In genomic region chr17:35161281-35161761, GRCh38 we compare ENCODE assay signal across 22 cellular contexts. TPM values are rescaled to one million over a fixed set of nuclear protein-coding genes. Genes with fewer than 3 reads are reported as not detected.
DNase-seq lines count a peak whose midpoint lies in the region; ATAC-seq and TF ChIP-seq lines count a peak whose summit lies in the region.
"Had no signal": no experiment of that assay in that cellular context is flagged by ENCODE, and none has a peak within 500 bp of the region (broad histone marks: within the 10 kb centered on the region; RNA-seq: fewer than 3 reads in every experiment).

No MANE protein-coding gene starts in this region.

- POLR2A ChIA-PET in activated CD4-positive, alpha-beta T cell treated with anti-CD3 and anti-CD28 coated beads for 36 hours (lab: Charles Lee): interaction anchor here (0.6 kb wide), 1 partner anchor 326 kb away, joined by 3 read pairs; no protein-coding TSS in a partner anchor
- POLR2A ChIA-PET in activated CD4-positive, alpha-beta memory T cell treated with anti-CD3 and anti-CD28 coated beads, Interleukin-2, amount 10 ng/mL, durations not matched to agents 7 days and 5 days (lab: Charles Lee): interaction anchor here (1.0 to 2.3 kb wide), 12 partner anchors 9 to 378 kb away, joined by 3 to 19 read pairs (median 4); partner anchors contain the start of genes NLE1, SLFN12L and SLFN5

- TF ChIP-seq CTCF in Loucy (conservative IDR thresholded peaks at IDR 0.05; ENCODE audit: low read length): no peak
- TF ChIP-seq CTCF in mucosa of descending colon (IDR thresholded peaks at IDR 0.05): no peak

- H3K27me3 ChIP-seq in Loucy (ENCODE audit: insufficient read depth, low read length, poor library complexity, severe bottlenecking): no peaks in the 10 kb centered on the region
- H3K27me3 ChIP-seq: ovary had no signal

- no peak overlapping the region for H3K9ac ChIP-seq in Loucy (ENCODE audit: low read depth, low read length, poor library complexity, severe bottlenecking)

- H4K20me1 ChIP-seq in Loucy (ENCODE audit: insufficient read depth, low read length, poor library complexity, severe bottlenecking): no peaks in the 10 kb centered on the region

- H3K36me3 ChIP-seq in Loucy (ENCODE audit: insufficient read depth, low read length) (no peaks in the 10 kb centered on the region), mucosa of descending colon (ENCODE audit: low read depth) (no peaks in the 10 kb centered on the region)
- H3K36me3 ChIP-seq: ovary had no signal

- H2AFZ ChIP-seq in Loucy (ENCODE audit: low read length): no peak overlapping the region

- H3K4me1 Mint-ChIP-seq in activated CD4-positive, alpha-beta T cell treated with anti-CD3 and anti-CD28 coated beads for 36 hours: peaks cover 48% of the 10 kb centered on the region
- peaks cover 43% of the 10 kb centered on the region for H3K4me1 Mint-ChIP-seq in activated CD4-positive, alpha-beta memory T cell treated with anti-CD3 and anti-CD28 coated beads, Interleukin-2, amount 10 ng/mL, durations not matched to agents 7 days and 5 days
- H3K4me1 Mint-ChIP-seq: brain had no signal

- ATAC-seq in activated CD4-positive, alpha-beta T cell treated with anti-CD3 and anti-CD28 coated beads for 36 hours: peak; percentile 47
- ATAC-seq in mucosa of descending colon: peak; percentile 65

- H3F3A ChIP-seq in Loucy (ENCODE audit: low read depth): no peaks in the 10 kb centered on the region

- CTCF ChIA-PET in activated CD4-positive, alpha-beta T cell treated with anti-CD3 and anti-CD28 coated beads for 36 hours (lab: Charles Lee): interaction anchor here (0.9 to 1.2 kb wide), 3 partner anchors 9 to 395 kb away, joined by 3 to 4 read pairs (median 3); no protein-coding TSS in a partner anchor
- CTCF ChIA-PET in activated CD4-positive, alpha-beta memory T cell treated with anti-CD3 and anti-CD28 coated beads, Interleukin-2, amount 10 ng/mL, durations not matched to agents 7 days and 5 days (lab: Charles Lee): interaction anchor here (0.5 to 1.6 kb wide), 2 partner anchors 19 to 453 kb away, joined by 4 to 5 read pairs; partner anchors contain the start of gene NLE1

- H3K4me2 ChIP-seq in Loucy (ENCODE audit: low read depth, low read length, poor library complexity, severe bottlenecking): peak overlapping the region; percentile 64

- peak overlapping the region; percentile 13 for H3K4me3 Mint-ChIP-seq in activated CD4-positive, alpha-beta T cell treated with anti-CD3 and anti-CD28 coated beads for 36 hours
- peak overlapping the region; percentile 22 for H3K4me3 Mint-ChIP-seq in activated CD4-positive, alpha-beta memory T cell treated with anti-CD3 and anti-CD28 coated beads, Interleukin-2, amount 10 ng/mL, durations not matched to agents 7 days and 5 days
- H3K4me3 Mint-ChIP-seq: brain had no signal

- H3K79me2 ChIP-seq in Loucy (ENCODE audit: insufficient read depth, low read length): no peaks in the 10 kb centered on the region

- peak overlapping the region; percentile 43 for H3K4me3 ChIP-seq in Loucy (ENCODE audit: low read length, poor library complexity, severe bottlenecking)
- H3K4me3 ChIP-seq in mucosa of descending colon: no peak overlapping the region
- H3K4me3 ChIP-seq: ovary had no signal

- H3K36me3 Mint-ChIP-seq in activated CD4-positive, alpha-beta T cell treated with anti-CD3 and anti-CD28 coated beads for 36 hours (ENCODE audit: low read depth): no peaks in the 10 kb centered on the region
- H3K36me3 Mint-ChIP-seq in activated CD4-positive, alpha-beta memory T cell treated with anti-CD3 and anti-CD28 coated beads, Interleukin-2, amount 10 ng/mL, durations not matched to agents 7 days and 5 days (ENCODE audit: low read depth): peaks cover 7% of the 10 kb centered on the region
- H3K36me3 Mint-ChIP-seq: brain, IgD-negative memory B cell had no signal

- no peaks in the 10 kb centered on the region for H3K9me3 Mint-ChIP-seq in activated CD4-positive, alpha-beta T cell treated with anti-CD3 and anti-CD28 coated beads for 36 hours (ENCODE audit: low read depth)
- H3K9me3 Mint-ChIP-seq in activated CD4-positive, alpha-beta memory T cell treated with anti-CD3 and anti-CD28 coated beads, Interleukin-2, amount 10 ng/mL, durations not matched to agents 7 days and 5 days: peaks cover 7% of the 10 kb centered on the region

- H3K9me3 ChIP-seq in Loucy (ENCODE audit: insufficient read depth, low read depth, low read length): no peaks in the 10 kb centered on the region
- no peaks in the 10 kb centered on the region for H3K9me3 ChIP-seq in mucosa of descending colon
- H3K9me3 ChIP-seq: ovary had no signal

- peak overlapping the region; percentile 57 for H3K27ac Mint-ChIP-seq in activated CD4-positive, alpha-beta T cell treated with anti-CD3 and anti-CD28 coated beads for 36 hours
- peak overlapping the region; percentile 77 for H3K27ac Mint-ChIP-seq in activated CD4-positive, alpha-beta memory T cell treated with anti-CD3 and anti-CD28 coated beads, Interleukin-2, amount 10 ng/mL, durations not matched to agents 7 days and 5 days
- H3K27ac Mint-ChIP-seq: brain had no signal

- H3K9me2 ChIP-seq in Loucy (replicated peaks; ENCODE audit: low read depth, low read length): no peaks in the 10 kb centered on the region

- H3K4me1 ChIP-seq in Loucy (ENCODE audit: insufficient read depth, low read length, poor library complexity, severe bottlenecking) (peaks cover 22% of the 10 kb centered on the region), mucosa of descending colon (ENCODE audit: low read depth) (no peaks in the 10 kb centered on the region)

- intact Hi-C loops in activated CD4-positive, alpha-beta T cell treated with anti-CD3 and anti-CD28 coated beads for 36 hours (cut with DNase I, micrococcal nuclease): no loop called here
- intact Hi-C loops in mucosa of descending colon (cut with DNase I, micrococcal nuclease): no loop called here

- DNase-seq in activated CD4-positive, alpha-beta T cell treated with anti-CD3 and anti-CD28 coated beads for 36 hours: no peak
- no peak for DNase-seq in activated CD4-positive, alpha-beta T cell treated with anti-CD3 and anti-CD28 coated beads for 1 hour
- peak; percentile 32 for DNase-seq in activated CD4-positive, alpha-beta memory T cell treated with anti-CD3 and anti-CD28 coated beads, Interleukin-2, amount 10 ng/mL, durations not matched to agents 7 days and 5 days
- no peak for DNase-seq in mucosa of descending colon
- DNase-seq in NCI-H187 (lab: John Stamatoyannopoulos, UW): no peak
- DNase-seq in stimulated activated CD4-positive, alpha-beta T cell treated with anti-CD3 and anti-CD28 coated beads, Interleukin-4, amount 100 ng/mL, for 24 hours: no peak
- DNase-seq in SW 1271 (lab: John Stamatoyannopoulos, UW): no peak
- DNase-seq: activated CD8-positive, alpha-beta memory T cell treated with anti-CD3 and anti-CD28 coated beads, Interleukin-2, amount 50 U/mL, for 48 hours; Calu3; foreskin melanocyte; mesendoderm; NCI-H1694; NCI-H524; ovary had no signal

- H3K27me3 Mint-ChIP-seq in activated CD4-positive, alpha-beta T cell treated with anti-CD3 and anti-CD28 coated beads for 36 hours: no peaks in the 10 kb centered on the region
- peaks cover 2% of the 10 kb centered on the region for H3K27me3 Mint-ChIP-seq in activated CD4-positive, alpha-beta memory T cell treated with anti-CD3 and anti-CD28 coated beads, Interleukin-2, amount 10 ng/mL, durations not matched to agents 7 days and 5 days

RNA-seq across cellular contexts. Expression of gene UNC45B, which starts 13.7 kb away (rescaled TPM):
- total RNA-seq in activated CD4-positive, alpha-beta T cell treated with anti-CD3 and anti-CD28 coated beads for 36 hours: under 1 TPM in 1 of 2 experiments, not detected in 1; 0.07 TPM
- total RNA-seq in activated CD4-positive, alpha-beta memory T cell treated with anti-CD3 and anti-CD28 coated beads, Interleukin-2, amount 10 ng/mL, durations not matched to agents 7 days and 5 days: under 1 TPM; 0.18 to 0.25 TPM
- under 1 TPM in 1 of 3 donors, not detected in 2; 0.05 TPM for total RNA-seq in mucosa of descending colon
- total RNA-seq: A673, Calu3, RPMI7951, temporal lobe had no signal

RNA-seq across cellular contexts. Expression of gene NLE1, which starts 19.2 kb away (rescaled TPM):
- 10 to 100 TPM; 38.1 to 40.6 TPM for total RNA-seq in activated CD4-positive, alpha-beta T cell treated with anti-CD3 and anti-CD28 coated beads for 36 hours
- 10 to 100 TPM; 13.4 to 14.0 TPM for total RNA-seq in activated CD4-positive, alpha-beta memory T cell treated with anti-CD3 and anti-CD28 coated beads, Interleukin-2, amount 10 ng/mL, durations not matched to agents 7 days and 5 days
- total RNA-seq in mucosa of descending colon: 10 to 100 TPM in 2 of 3 donors, 1 to 10 TPM in 1; 9.0 to 13.6 (median 12.1) TPM

RNA-seq across cellular contexts. Expression of gene SLC35G3, which starts 32.9 kb away (rescaled TPM):
- total RNA-seq in activated CD4-positive, alpha-beta T cell treated with anti-CD3 and anti-CD28 coated beads for 36 hours: not detected
- total RNA-seq in activated CD4-positive, alpha-beta memory T cell treated with anti-CD3 and anti-CD28 coated beads, Interleukin-2, amount 10 ng/mL, durations not matched to agents 7 days and 5 days: not detected
- total RNA-seq in mucosa of descending colon: not detected
- total RNA-seq: A673, Calu3, H1, ovary, RPMI7951, skeletal muscle tissue, temporal lobe had no signal

RNA-seq across cellular contexts. Expression of gene FNDC8, which starts 39.9 kb away (rescaled TPM):
- total RNA-seq in activated CD4-positive, alpha-beta T cell treated with anti-CD3 and anti-CD28 coated beads for 36 hours: not detected
- total RNA-seq in activated CD4-positive, alpha-beta memory T cell treated with anti-CD3 and anti-CD28 coated beads, Interleukin-2, amount 10 ng/mL, durations not matched to agents 7 days and 5 days: not detected
- total RNA-seq in mucosa of descending colon: not detected
- total RNA-seq: A673, Calu3, H1, ovary, RPMI7951, skeletal muscle tissue, temporal lobe had no signal

RNA-seq across cellular contexts. Expression of gene RAD51D, which starts 41.7 kb away (rescaled TPM):
- total RNA-seq in activated CD4-positive, alpha-beta T cell treated with anti-CD3 and anti-CD28 coated beads for 36 hours: 10 to 100 TPM; 19.9 to 31.8 TPM
- total RNA-seq in activated CD4-positive, alpha-beta memory T cell treated with anti-CD3 and anti-CD28 coated beads, Interleukin-2, amount 10 ng/mL, durations not matched to agents 7 days and 5 days: 10 to 100 TPM; 25.6 to 25.9 TPM
- total RNA-seq in mucosa of descending colon: 10 to 100 TPM in 2 of 3 donors, 1 to 10 TPM in 1; 9.1 to 14.4 (median 11.6) TPM
